Comparison of ENCODE assay signal across 8 cellular contexts in the genomic region with DNA sequence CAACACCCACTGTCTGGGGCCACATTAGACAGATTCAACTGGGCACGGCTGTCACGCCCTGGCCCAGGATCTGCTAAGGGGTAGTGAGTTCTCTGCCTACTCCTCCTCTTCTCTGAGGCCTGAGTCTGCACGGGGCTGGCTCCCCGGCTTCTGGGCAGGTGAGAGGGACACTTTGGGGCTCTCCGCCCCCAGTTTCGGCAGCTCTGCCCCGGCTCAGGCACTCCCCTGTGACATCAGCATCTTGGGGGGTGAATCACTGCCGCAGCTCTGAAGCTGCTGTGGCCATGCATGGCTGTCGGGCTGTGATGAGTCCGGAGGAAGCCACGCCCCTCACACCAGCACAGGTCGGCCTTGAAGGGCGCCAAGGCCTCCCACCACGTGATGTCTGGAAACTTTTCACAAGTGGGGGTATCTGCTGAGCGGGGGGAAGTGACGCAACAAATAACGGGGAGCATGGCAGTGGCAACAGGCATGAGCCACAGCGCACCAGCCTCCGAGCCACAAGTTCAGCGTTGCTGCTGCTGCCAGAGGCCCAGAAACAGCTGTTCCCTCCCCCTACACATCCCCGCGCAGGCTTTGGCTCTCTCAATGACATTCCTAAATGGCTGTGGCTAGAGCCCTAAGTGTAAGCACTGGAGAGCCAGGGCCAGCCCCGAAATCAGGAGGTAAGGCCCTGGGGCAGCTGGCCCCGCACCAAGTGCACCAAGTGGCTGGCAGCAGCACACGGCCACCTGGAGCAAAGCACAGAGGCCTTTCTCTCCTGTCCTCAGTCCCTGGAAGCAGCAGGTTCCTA. TPM values are rescaled to one million over a fixed set of nuclear protein-coding genes. Genes with fewer than 3 reads are reported as not detected.
A peak's percentile ranks its signal among the peaks of the same experiment; 100 is the strongest.
DNase-seq lines count a peak whose midpoint lies in the region; ATAC-seq and TF ChIP-seq lines count a peak whose summit lies in the region.

No MANE protein-coding gene starts in this region.

- H3K9ac ChIP-seq in BLaER1 treated with 17β-estradiol and CSF1 and Interleukin-3, amounts not matched to agents 10 nM and 100 nM: peak overlapping the region; percentile 14 to 79 (median 67); a peak in 16 of 22 replicates

- peaks cover 6 to 99% (median 94%) of the 10 kb centered on the region in 11 experiments; a peak in 20 of 22 replicates for H4K20me1 ChIP-seq in BLaER1 treated with 17β-estradiol and CSF1 and Interleukin-3, amounts not matched to agents 10 nM and 100 nM

- H3K27me3 ChIP-seq in BLaER1 treated with 17β-estradiol and CSF1 and Interleukin-3, amounts not matched to agents 10 nM and 100 nM: no peaks in the 10 kb centered on the region
- no peaks in the 10 kb centered on the region for H3K27me3 ChIP-seq in esophagus squamous epithelium

- H3K4me1 ChIP-seq in BLaER1 treated with 17β-estradiol and CSF1 and Interleukin-3, amounts not matched to agents 10 nM and 100 nM: peaks cover 68 to 92% (median 79%) of the 10 kb centered on the region in 10 experiments
- peaks cover 61 to 75% (median 69%) of the 10 kb centered on the region in 3 donors for H3K4me1 ChIP-seq in esophagus squamous epithelium

- peak; percentile 63 for ATAC-seq in GM21576 (IDR thresholded peaks at IDR 0.05; ENCODE audit: unreplicated experiment)

- peaks cover 47% of the 10 kb centered on the region for H3K36me3 Mint-ChIP-seq in activated T-helper 1 cell treated with anti-CD3 and anti-CD28 coated beads, Interleukin-12 subunit alpha, Interleukin-12 subunit beta, Interleukin-2, Interleukin-4 antibody, amounts not matched to agents 30 ng/mL and 10 ng/mL and 1 ng/mL, durations not matched to agents 14 hours and 24 hours and 36 hours (ENCODE audit: low read depth)
- peaks cover 9% of the 10 kb centered on the region for H3K36me3 Mint-ChIP-seq in neural crest cell (ENCODE audit: low read depth)
- peaks cover 51% of the 10 kb centered on the region for H3K36me3 Mint-ChIP-seq in stimulated activated naive CD8-positive, alpha-beta T cell treated with anti-CD3 and anti-CD28 coated beads, Interleukin-15, Interleukin-2, amounts not matched to agents 100 ng/mL and 50 ng/mL, for 24 hours (ENCODE audit: low read depth)

- peak overlapping the region; percentile 87 to 98 (median 96) for H3K4me2 ChIP-seq in BLaER1 treated with 17β-estradiol and CSF1 and Interleukin-3, amounts not matched to agents 10 nM and 100 nM

- H3K27me3 Mint-ChIP-seq in activated T-helper 1 cell treated with anti-CD3 and anti-CD28 coated beads, Interleukin-12 subunit alpha, Interleukin-12 subunit beta, Interleukin-2, Interleukin-4 antibody, amounts not matched to agents 30 ng/mL and 10 ng/mL and 1 ng/mL, durations not matched to agents 14 hours and 24 hours and 36 hours (ENCODE audit: insufficient read depth): no peaks in the 10 kb centered on the region
- H3K27me3 Mint-ChIP-seq in neural crest cell (ENCODE audit: low read depth): no peaks in the 10 kb centered on the region
- H3K27me3 Mint-ChIP-seq in stimulated activated naive CD8-positive, alpha-beta T cell treated with anti-CD3 and anti-CD28 coated beads, Interleukin-15, Interleukin-2, amounts not matched to agents 100 ng/mL and 50 ng/mL, for 24 hours: no peaks in the 10 kb centered on the region

- no peak for TF ChIP-seq CTCF in esophagus squamous epithelium (IDR thresholded peaks at IDR 0.05)
- TF ChIP-seq CTCF in neural crest cell (conservative IDR thresholded peaks at IDR 0.05): no peak

- intact Hi-C loops in activated T-helper 1 cell treated with anti-CD3 and anti-CD28 coated beads, Interleukin-12 subunit alpha, Interleukin-12 subunit beta, Interleukin-2, Interleukin-4 antibody, amounts not matched to agents 30 ng/mL and 10 ng/mL and 1 ng/mL, durations not matched to agents 14 hours and 24 hours and 36 hours (cut with micrococcal nuclease): loop anchor here (1.0 kb wide), 2 partner anchors 30 to 102 kb away; partner anchors contain the start of gene SPEN
- intact Hi-C loops in esophagus squamous epithelium (cut with DNase I): no loop called here

- peaks cover 35 to 83% (median 62%) of the 10 kb centered on the region in 11 experiments for H3K36me3 ChIP-seq in BLaER1 treated with 17β-estradiol and CSF1 and Interleukin-3, amounts not matched to agents 10 nM and 100 nM
- peaks cover 19 to 36% (median 24%) of the 10 kb centered on the region in 3 donors for H3K36me3 ChIP-seq in esophagus squamous epithelium

- 9 to 11% methylated on average over 5 to 9 of the region's 25 CpGs for WGBS in esophagus squamous epithelium, 2 donors

- H3K9me3 ChIP-seq in BLaER1 treated with 17β-estradiol and CSF1 and Interleukin-3, amounts not matched to agents 10 nM and 100 nM (replicated peaks in 1 of 11): no peaks in the 10 kb centered on the region
- no peaks in the 10 kb centered on the region for H3K9me3 ChIP-seq in esophagus squamous epithelium

- peak overlapping the region; percentile 73 for H3K4me3 Mint-ChIP-seq in activated T-helper 1 cell treated with anti-CD3 and anti-CD28 coated beads, Interleukin-12 subunit alpha, Interleukin-12 subunit beta, Interleukin-2, Interleukin-4 antibody, amounts not matched to agents 30 ng/mL and 10 ng/mL and 1 ng/mL, durations not matched to agents 14 hours and 24 hours and 36 hours
- no peak overlapping the region for H3K4me3 Mint-ChIP-seq in neural crest cell
- peak overlapping the region; percentile 76 for H3K4me3 Mint-ChIP-seq in stimulated activated naive CD8-positive, alpha-beta T cell treated with anti-CD3 and anti-CD28 coated beads, Interleukin-15, Interleukin-2, amounts not matched to agents 100 ng/mL and 50 ng/mL, for 24 hours

- DNase-seq in NCI-H460 (ENCODE audit: extremely low read depth, low read depth) (peak; percentile 24), esophagus squamous epithelium (lab: John Stamatoyannopoulos, UW) (peak; percentile 78), neural crest cell (ENCODE audit: low read depth, low spot score) (no peak), SW 1271 (lab: John Stamatoyannopoulos, UW) (no peak)
- peak; percentile 53 for DNase-seq in activated T-helper 1 cell treated with anti-CD3 and anti-CD28 coated beads, Interleukin-12 subunit alpha, Interleukin-12 subunit beta, Interleukin-2, Interleukin-4 antibody, amounts not matched to agents 30 ng/mL and 10 ng/mL and 1 ng/mL, durations not matched to agents 14 hours and 24 hours and 36 hours (ENCODE audit: low spot score)

- no peak overlapping the region for H3K4me3 ChIP-seq in BLaER1 treated with 17β-estradiol and CSF1 and Interleukin-3, amounts not matched to agents 10 nM and 100 nM
- H3K4me3 ChIP-seq in esophagus squamous epithelium: peak overlapping the region in 3 of 4 donors; percentile 19 to 55 (median 31)

- peaks cover 77% of the 10 kb centered on the region for H3K4me1 Mint-ChIP-seq in activated T-helper 1 cell treated with anti-CD3 and anti-CD28 coated beads, Interleukin-12 subunit alpha, Interleukin-12 subunit beta, Interleukin-2, Interleukin-4 antibody, amounts not matched to agents 30 ng/mL and 10 ng/mL and 1 ng/mL, durations not matched to agents 14 hours and 24 hours and 36 hours (ENCODE audit: low read depth)
- H3K4me1 Mint-ChIP-seq in neural crest cell: peaks cover 34% of the 10 kb centered on the region
- H3K4me1 Mint-ChIP-seq in stimulated activated naive CD8-positive, alpha-beta T cell treated with anti-CD3 and anti-CD28 coated beads, Interleukin-15, Interleukin-2, amounts not matched to agents 100 ng/mL and 50 ng/mL, for 24 hours (ENCODE audit: low read depth): peaks cover 78% of the 10 kb centered on the region

- no peaks in the 10 kb centered on the region for H3K9me3 Mint-ChIP-seq in activated T-helper 1 cell treated with anti-CD3 and anti-CD28 coated beads, Interleukin-12 subunit alpha, Interleukin-12 subunit beta, Interleukin-2, Interleukin-4 antibody, amounts not matched to agents 30 ng/mL and 10 ng/mL and 1 ng/mL, durations not matched to agents 14 hours and 24 hours and 36 hours
- no peaks in the 10 kb centered on the region for H3K9me3 Mint-ChIP-seq in neural crest cell
- no peaks in the 10 kb centered on the region for H3K9me3 Mint-ChIP-seq in stimulated activated naive CD8-positive, alpha-beta T cell treated with anti-CD3 and anti-CD28 coated beads, Interleukin-15, Interleukin-2, amounts not matched to agents 100 ng/mL and 50 ng/mL, for 24 hours

- H3K27ac Mint-ChIP-seq in activated T-helper 1 cell treated with anti-CD3 and anti-CD28 coated beads, Interleukin-12 subunit alpha, Interleukin-12 subunit beta, Interleukin-2, Interleukin-4 antibody, amounts not matched to agents 30 ng/mL and 10 ng/mL and 1 ng/mL, durations not matched to agents 14 hours and 24 hours and 36 hours: peak overlapping the region; percentile 98
- H3K27ac Mint-ChIP-seq in neural crest cell (ENCODE audit: unreplicated experiment): peak overlapping the region; percentile 28
- peak overlapping the region; percentile 99 for H3K27ac Mint-ChIP-seq in stimulated activated naive CD8-positive, alpha-beta T cell treated with anti-CD3 and anti-CD28 coated beads, Interleukin-15, Interleukin-2, amounts not matched to agents 100 ng/mL and 50 ng/mL, for 24 hours

- TF ChIP-seq POLR2A in esophagus squamous epithelium (IDR thresholded peaks at IDR 0.05): peak in 2 of 4 donors; percentile 9 to 56

- H3K27ac ChIP-seq in BLaER1 treated with 17β-estradiol and CSF1 and Interleukin-3, amounts not matched to agents 10 nM and 100 nM: peak overlapping the region; percentile 59 to 86 (median 77); a peak in 20 of 22 replicates
- peak overlapping the region; percentile 89 to 97 (median 96) for H3K27ac ChIP-seq in esophagus squamous epithelium

RNA-seq across cellular contexts. Expression of gene ZBTB17, which starts 26.3 kb away (rescaled TPM):
- 10.0 and 14.3 TPM in 2 replicates for total RNA-seq in NCI-H460 (2014; rRNA removed; shearing (Covaris generic))
- 50.8 and 97.0 TPM in 2 replicates for polyA plus RNA-seq in NCI-H460 (2014; cell fraction: nucleus; rRNA removed)
- total RNA-seq in activated T-helper 1 cell treated with anti-CD3 and anti-CD28 coated beads, Interleukin-12 subunit alpha, Interleukin-12 subunit beta, Interleukin-2, Interleukin-4 antibody, amounts not matched to agents 30 ng/mL and 10 ng/mL and 1 ng/mL, durations not matched to agents 14 hours and 24 hours and 36 hours: 62.6 and 68.8 TPM in 2 replicates
- total RNA-seq in esophagus squamous epithelium (10 to 100 TPM; 19.1 to 33.1 (median 26.8) TPM), neural crest cell (46.1 and 51.5 TPM in 2 replicates)

RNA-seq across cellular contexts. Expression of gene SRARP, which starts 54.4 kb away (rescaled TPM):
- not detected in 2 replicates for total RNA-seq in NCI-H460 (2014; rRNA removed; shearing (Covaris generic))
- polyA plus RNA-seq in NCI-H460 (2014; cell fraction: nucleus; rRNA removed): not detected in 2 replicates
- total RNA-seq in activated T-helper 1 cell treated with anti-CD3 and anti-CD28 coated beads, Interleukin-12 subunit alpha, Interleukin-12 subunit beta, Interleukin-2, Interleukin-4 antibody, amounts not matched to agents 30 ng/mL and 10 ng/mL and 1 ng/mL, durations not matched to agents 14 hours and 24 hours and 36 hours: not detected in 2 replicates
- total RNA-seq in esophagus squamous epithelium (not detected), neural crest cell (not detected in 2 replicates)

Comparison
In these comparisons a context has a peak if more than half of its experiments do, and no peak if none do; other contexts are left out.
1. H3K4me3 ChIP-seq: peak in esophagus squamous epithelium (3 of 4); none in BLaER1 treated with 17β-estradiol and CSF1 and Interleukin-3, amounts not matched to agents 10 nM and 100 nM (0 of 10).
2. DNase-seq: peak in NCI-H460 (single experiment), activated T-helper 1 cell treated with anti-CD3 and anti-CD28 coated beads, Interleukin-12 subunit alpha, Interleukin-12 subunit beta, Interleukin-2, Interleukin-4 antibody, amounts not matched to agents 30 ng/mL and 10 ng/mL and 1 ng/mL, durations not matched to agents 14 hours and 24 hours and 36 hours (single experiment) and esophagus squamous epithelium (single experiment); none in neural crest cell (single experiment) and SW 1271 (0 of 2).
3. H3K27ac Mint-ChIP-seq: peak in every context shown above with its lines; median percentile 99 in stimulated activated naive CD8-positive, alpha-beta T cell treated with anti-CD3 and anti-CD28 coated beads, Interleukin-15, Interleukin-2, amounts not matched to agents 100 ng/mL and 50 ng/mL, for 24 hours; 98 in activated T-helper 1 cell treated with anti-CD3 and anti-CD28 coated beads, Interleukin-12 subunit alpha, Interleukin-12 subunit beta, Interleukin-2, Interleukin-4 antibody, amounts not matched to agents 30 ng/mL and 10 ng/mL and 1 ng/mL, durations not matched to agents 14 hours and 24 hours and 36 hours; 28 in neural crest cell.